11 cellular contexts compared by ENCODE assay signal in the genomic region with DNA sequence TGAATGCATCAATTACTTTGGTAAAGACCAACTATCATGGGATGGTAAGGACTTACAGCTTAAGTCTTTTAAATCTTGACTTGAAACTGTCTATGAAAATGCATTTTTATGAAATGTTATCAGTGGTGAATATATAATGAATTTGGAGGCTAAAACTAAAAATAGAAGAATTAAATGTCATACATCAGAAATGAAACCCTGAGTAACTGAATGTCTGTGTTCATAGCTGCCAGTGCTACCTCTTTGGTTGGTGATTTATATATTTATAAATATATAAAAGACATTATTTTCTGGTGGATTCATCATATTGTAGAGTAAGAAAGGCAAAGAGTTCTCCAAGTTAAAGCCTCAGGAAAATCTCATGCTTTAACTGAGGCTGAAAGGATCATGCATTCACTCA. TPM values are rescaled to one million over a fixed set of nuclear protein-coding genes. Genes with fewer than 3 reads are reported as not detected.
"Had no signal": no experiment of that assay in that cellular context is flagged by ENCODE, and none has a peak within 500 bp of the region (broad histone marks: within the 10 kb centered on the region; RNA-seq: fewer than 3 reads in every experiment).

No MANE protein-coding gene starts in this region.

- H3K9me3 ChIP-seq: gastrocnemius medialis, left lung, sigmoid colon, thyroid gland, uterus had no signal

- H3K9me3 Mint-ChIP-seq: effector memory CD8-positive, alpha-beta T cell had no signal

- H3K27me3 Mint-ChIP-seq: brain; effector memory CD8-positive, alpha-beta T cell had no signal

- H3K27ac Mint-ChIP-seq: brain; effector memory CD8-positive, alpha-beta T cell had no signal

- DNase-seq: activated gamma-delta T cell; effector memory CD8-positive, alpha-beta T cell; gastrocnemius medialis; left lung; sigmoid colon; thyroid gland; uterus had no signal

- H3K27me3 ChIP-seq: gastrocnemius medialis, left lung, sigmoid colon, thyroid gland, uterus had no signal

- H3K4me3 ChIP-seq: gastrocnemius medialis, left lung, sigmoid colon, thyroid gland, uterus had no signal

- H3K36me3 ChIP-seq: gastrocnemius medialis, left lung, sigmoid colon, thyroid gland, uterus had no signal

- ATAC-seq: effector memory CD8-positive, alpha-beta T cell; gastrocnemius medialis; left lung had no signal

- H3K36me3 Mint-ChIP-seq: brain had no signal

- H3K27ac ChIP-seq: epithelial cell of prostate, gastrocnemius medialis, left lung, sigmoid colon, thyroid gland, uterus had no signal

- H3K4me1 ChIP-seq: sigmoid colon, uterus had no signal

- H3K4me1 Mint-ChIP-seq: brain had no signal

- H3K4me3 Mint-ChIP-seq: brain; effector memory CD8-positive, alpha-beta T cell had no signal

RNA-seq across cellular contexts. Expression of gene NUTM1, which starts 17.7 kb away (rescaled TPM):
- total RNA-seq: activated CD8-positive, alpha-beta memory T cell treated with anti-CD3 and anti-CD28 coated beads for 36 hours; gastrocnemius medialis; left lung; osteocyte; sigmoid colon; uterus had no signal
